ENCODE assay signal across 13 cellular contexts in genomic region chr22:24444729-24445466, GRCh38. TPM values are rescaled to one million over a fixed set of nuclear protein-coding genes. Genes with fewer than 3 reads are reported as not detected.
DNase-seq lines count a peak whose midpoint lies in the region; ATAC-seq, FAIRE-seq and TF ChIP-seq lines count a peak whose summit lies in the region.
"Had no signal": no experiment of that assay in that cellular context is flagged by ENCODE, and none has a peak within 500 bp of the region (broad histone marks: within the 10 kb centered on the region; RNA-seq: fewer than 3 reads in every experiment).

No MANE protein-coding gene starts in this region.

- no peak overlapping the region for H2AFZ ChIP-seq in trophoblast cell (ENCODE audit: insufficient read depth, low read length, poor library complexity)

- H3K4ac ChIP-seq in trophoblast cell (ENCODE audit: low read depth, low read length) = no peak overlapping the region

- no peaks in the 10 kb centered on the region for H3K79me1 ChIP-seq in trophoblast cell (ENCODE audit: low read length)

- no peak overlapping the region for H3K27ac ChIP-seq in trophoblast cell (ENCODE audit: low read depth, low read length)
- H3K27ac ChIP-seq: foreskin keratinocyte, right lobe of liver, SK-N-MC had no signal

- no peak overlapping the region for H3K4me2 ChIP-seq in trophoblast cell (ENCODE audit: low read length)

- no peak for ATAC-seq in GM21360 (IDR thresholded peaks at IDR 0.05; ENCODE audit: unreplicated experiment)
- ATAC-seq in GM18907 (IDR thresholded peaks at IDR 0.05; ENCODE audit: unreplicated experiment) = no peak
- ATAC-seq: foreskin keratinocyte, right lobe of liver had no signal

- H2AK5ac ChIP-seq in trophoblast cell (ENCODE audit: low read length) = no peak overlapping the region

- H2BK120ac ChIP-seq in trophoblast cell (ENCODE audit: insufficient read depth, low read length, poor library complexity) = no peak overlapping the region

- no peaks in the 10 kb centered on the region for H3K9me3 ChIP-seq in trophoblast cell (ENCODE audit: insufficient read depth, low read depth, low read length)
- H3K9me3 ChIP-seq: right lobe of liver had no signal

- no CpG with 5 or more reads among the region's 12 CpGs for WGBS in trophoblast cell (ENCODE audit: extremely low coverage, insufficient coverage, insufficient read length)

- no peak overlapping the region for H3K23ac ChIP-seq in trophoblast cell (ENCODE audit: low read length)

- TF ChIP-seq CTCF in D721Med (IDR thresholded peaks at IDR 0.05; ENCODE audit: insufficient read depth, missing control alignments) = no peak

- H3K14ac ChIP-seq in trophoblast cell (ENCODE audit: low read length) = no peak overlapping the region

- H2BK5ac ChIP-seq in trophoblast cell (ENCODE audit: low read depth, low read length, poor library complexity) = no peak overlapping the region

- H3K4me3 ChIP-seq in trophoblast cell (ENCODE audit: low read depth, low read length) = peak overlapping the region; percentile 18
- H3K4me3 ChIP-seq: right lobe of liver, SK-N-MC had no signal

- DNase-seq in D721Med (ENCODE audit: insufficient read length, low spot score) (peak; percentile 37), epidermal melanocyte (ENCODE audit: insufficient read length, low spot score) (peak; percentile 13), trophoblast cell (no peak), SW480 (ENCODE audit: low spot score) (no peak)
- DNase-seq: activated naive CD4-positive, alpha-beta T cell treated with Interleukin-2 at 50 U/mL for 16 hours; foreskin keratinocyte; NCI-H1105; stimulated activated CD4-positive, alpha-beta T cell treated with anti-CD3 and anti-CD28 coated beads, Interleukin-4, amount 100 ng/mL, for 1 hour had no signal

- no peaks in the 10 kb centered on the region for H3K79me2 ChIP-seq in trophoblast cell (ENCODE audit: control insufficient read depth, insufficient read depth, low read length, poor library complexity)

- no peaks in the 10 kb centered on the region for H3K36me3 ChIP-seq in trophoblast cell (ENCODE audit: control insufficient read depth in 1 of 2, insufficient read depth in 2 of 2, low read length in 2 of 2)

- H4K12ac ChIP-seq in trophoblast cell (ENCODE audit: low read depth, low read length) = no peak overlapping the region

- H3K18ac ChIP-seq in trophoblast cell (ENCODE audit: low read length) = no peak overlapping the region

- H4K8ac ChIP-seq in trophoblast cell (ENCODE audit: low read depth, low read length) = no peak overlapping the region

- H3K27me3 ChIP-seq in trophoblast cell (ENCODE audit: insufficient read depth, low read length) = no peaks in the 10 kb centered on the region
- H3K27me3 ChIP-seq: right lobe of liver had no signal

- peaks cover 0 to 5% of the 10 kb centered on the region in 2 experiments for H3K4me1 ChIP-seq in trophoblast cell (ENCODE audit: control insufficient read depth in 1 of 2, insufficient read depth in 2 of 2, low read length in 2 of 2)
- H3K4me1 ChIP-seq: foreskin keratinocyte, right lobe of liver had no signal

- H3K9ac ChIP-seq in trophoblast cell (ENCODE audit: low read length) = no peak overlapping the region

- H2BK12ac ChIP-seq in trophoblast cell (ENCODE audit: low read length) = no peak overlapping the region

- FAIRE-seq in D721Med (lab: Jason Lieb, UNC) = no peak

- no peak overlapping the region for H4K91ac ChIP-seq in trophoblast cell (ENCODE audit: low read depth, low read length)

TF ChIP-seq in PFSK-1, 5 proteins besides CTCF, POLR2A, EP300 and RAD21:
- TF ChIP-seq FOXP2 (optimal IDR thresholded peaks at IDR 0.05; ENCODE audit: borderline replicate concordance, extremely low read depth, extremely low read length, insufficient read depth) (peak; percentile 25), POLR2AphosphoS5 (IDR thresholded peaks at IDR 0.05; ENCODE audit: low read depth, low read length) (no peak)
TF ChIP-seq in PFSK-1: peak in this region for 1.

RNA-seq across cellular contexts. Expression of gene ADORA2A, which starts 17.5 kb away (rescaled TPM):
- polyA plus RNA-seq in PFSK-1 (2012; ENCODE audit: insufficient read length, low read depth) = 10.0 TPM
- polyA plus RNA-seq in trophoblast cell (2013) = 2.0 and 2.6 TPM in 2 replicates

RNA-seq across cellular contexts. Expression of gene UPB1, which starts 50.2 kb away (rescaled TPM):
- not detected for polyA plus RNA-seq in PFSK-1 (2012; ENCODE audit: insufficient read length, low read depth)
- 0.03 and 0.04 TPM in 2 replicates for polyA plus RNA-seq in trophoblast cell (2013)
- polyA plus RNA-seq: foreskin keratinocyte had no signal

Comparison
In these comparisons a context has a peak if more than half of its experiments do, and no peak if none do; other contexts are left out.
1. DNase-seq: peak in D721Med (single experiment) and epidermal melanocyte (single experiment); none in trophoblast cell (0 of 2) and SW480 (single experiment).